15 cellular contexts compared by ENCODE assay signal in the genomic region with DNA sequence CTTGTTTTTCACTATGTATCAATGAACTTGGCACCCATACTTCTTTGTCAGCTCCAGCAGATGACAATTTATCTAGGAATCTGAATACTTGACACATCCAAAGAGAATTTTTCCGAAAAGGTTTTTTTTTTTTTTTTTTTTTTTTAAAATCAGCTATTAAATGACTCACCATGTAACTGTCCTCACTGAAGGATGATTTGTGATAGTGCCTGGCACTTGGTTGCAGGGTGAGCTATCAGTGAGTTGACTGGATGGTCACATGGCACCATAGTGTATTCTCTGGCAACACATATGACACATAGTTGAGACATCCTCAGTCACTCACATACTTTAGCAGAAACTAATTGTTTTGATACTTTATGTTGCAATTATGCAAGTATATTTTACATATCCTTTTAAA.
DNase-seq lines count a peak whose midpoint lies in the region; ATAC-seq, FAIRE-seq and TF ChIP-seq lines count a peak whose summit lies in the region.
"Had no signal": no experiment of that assay in that cellular context is flagged by ENCODE, and none has a peak within 500 bp of the region (broad histone marks: within the 10 kb centered on the region; RNA-seq: fewer than 3 reads in every experiment).

No MANE protein-coding gene starts in this region.

- peak overlapping the region; percentile 13 for H3K4me2 ChIP-seq in astrocyte (ENCODE audit: low read length)

- H2AFZ ChIP-seq in ACC112 (ENCODE audit: low read length, unreplicated experiment) = no peak overlapping the region
- H2AFZ ChIP-seq in astrocyte (ENCODE audit: low read depth, low read length) = no peak overlapping the region

- H3K4me3 Mint-ChIP-seq in astrocyte (ENCODE audit: unreplicated experiment) = no peak overlapping the region
- H3K4me3 Mint-ChIP-seq: activated naive CD8-positive, alpha-beta T cell treated with anti-CD3 and anti-CD28 coated beads for 36 hours had no signal

- no peaks in the 10 kb centered on the region for H3K36me3 ChIP-seq in ACC112 (ENCODE audit: insufficient read depth, low read length)
- H3K36me3 ChIP-seq in astrocyte (ENCODE audit: insufficient read depth, low read length) = no peaks in the 10 kb centered on the region
- H3K36me3 ChIP-seq: BE2C, pancreas had no signal

- H4K20me1 ChIP-seq in astrocyte (ENCODE audit: insufficient read depth, low read length) = no peaks in the 10 kb centered on the region

- H3K9me3 Mint-ChIP-seq in astrocyte (ENCODE audit: unreplicated experiment) = no peaks in the 10 kb centered on the region

- ATAC-seq in HG03520 (IDR thresholded peaks at IDR 0.05; ENCODE audit: unreplicated experiment) = no peak
- ATAC-seq: left colon, pancreas had no signal

- H3K27me3 Mint-ChIP-seq in astrocyte (ENCODE audit: low read depth, unreplicated experiment) = no peaks in the 10 kb centered on the region

- FAIRE-seq in HTR-8/SVneo (lab: Jason Lieb, UNC) = peak; percentile 88
- peak; percentile 88 for FAIRE-seq in astrocyte (lab: Jason Lieb, UNC)
- FAIRE-seq: pancreas had no signal

- no peak overlapping the region for H3K27ac Mint-ChIP-seq in astrocyte (ENCODE audit: unreplicated experiment)
- H3K27ac Mint-ChIP-seq: activated naive CD8-positive, alpha-beta T cell treated with anti-CD3 and anti-CD28 coated beads for 36 hours had no signal

- no peak for TF ChIP-seq CTCF in astrocyte (IDR thresholded peaks at IDR 0.05; ENCODE audit: insufficient read depth, low read depth, low read length)

- H3K27me3 ChIP-seq in ACC112 (ENCODE audit: insufficient read depth, low read length) (no peaks in the 10 kb centered on the region), astrocyte (ENCODE audit: insufficient read depth, low read length) (no peaks in the 10 kb centered on the region)
- H3K27me3 ChIP-seq: BE2C, pancreas, testis had no signal

- peak overlapping the region; percentile 18; the same call in 1 of the 2 replicates for H3K4me3 ChIP-seq in ACC112 (ENCODE audit: low read depth, low read length)
- H3K4me3 ChIP-seq in astrocyte (ENCODE audit: insufficient read depth, low read depth, low read length) = no peak overlapping the region
- H3K4me3 ChIP-seq: pancreas, SK-N-MC, testis had no signal

- peak overlapping the region; percentile 96 for H3K27ac ChIP-seq in ACC112 (ENCODE audit: low read depth, low read length)
- H3K27ac ChIP-seq in astrocyte (ENCODE audit: low read depth, low read length) = no peak overlapping the region
- H3K27ac ChIP-seq: pancreas, SK-N-MC, testis had no signal

- H3K4me1 Mint-ChIP-seq in astrocyte (ENCODE audit: low read depth, unreplicated experiment) = peaks cover 8% of the 10 kb centered on the region
- H3K4me1 Mint-ChIP-seq: activated naive CD8-positive, alpha-beta T cell treated with anti-CD3 and anti-CD28 coated beads for 36 hours had no signal

- no peak overlapping the region for H3K9ac ChIP-seq in astrocyte (ENCODE audit: low read length)

- H3K4me1 ChIP-seq in ACC112 (ENCODE audit: control insufficient read depth, insufficient read depth, low read length, unreplicated experiment) (peaks cover 85% of the 10 kb centered on the region), astrocyte (ENCODE audit: insufficient read depth, low read length) (peaks cover 19% of the 10 kb centered on the region)
- H3K4me1 ChIP-seq: BE2C, testis had no signal

- H3K79me2 ChIP-seq in ACC112 (ENCODE audit: control insufficient read depth, insufficient read depth, low read length, unreplicated experiment) = peaks cover 85% of the 10 kb centered on the region
- no peaks in the 10 kb centered on the region for H3K79me2 ChIP-seq in astrocyte (ENCODE audit: insufficient read depth, low read length)

- H3K9me3 ChIP-seq in astrocyte (ENCODE audit: insufficient read depth, low read depth, low read length) = no peaks in the 10 kb centered on the region
- H3K9me3 ChIP-seq: BE2C, pancreas, testis had no signal

- no peaks in the 10 kb centered on the region for H3K36me3 Mint-ChIP-seq in astrocyte (ENCODE audit: low read depth, unreplicated experiment)
- H3K36me3 Mint-ChIP-seq: activated naive CD8-positive, alpha-beta T cell treated with anti-CD3 and anti-CD28 coated beads for 36 hours had no signal

- DNase-seq in HTR-8/SVneo (ENCODE audit: insufficient read length, low spot score) (peak; percentile 89), astrocyte (ENCODE audit: low read depth) (peak; percentile 82), hepatic stellate cell (ENCODE audit: low spot score) (peak; percentile 90), NCI-H1105 (lab: John Stamatoyannopoulos, UW) (no peak), NCI-H774 (lab: John Stamatoyannopoulos, UW) (no peak), NCI-H748 (lab: John Stamatoyannopoulos, UW; ENCODE audit: unreplicated experiment) (no peak)
- DNase-seq: activated CD4-positive, alpha-beta T cell treated with anti-CD3 and anti-CD28 coated beads, Interleukin-2, amount 50 U/mL, for 4 hours; activated naive CD8-positive, alpha-beta T cell treated with anti-CD3 and anti-CD28 coated beads for 36 hours; BE2C; left colon; pancreas; testis had no signal

Comparison
In these comparisons a context has a peak if more than half of its experiments do, and no peak if none do; other contexts are left out.
1. DNase-seq: peak in HTR-8/SVneo (single experiment), astrocyte (single experiment) and hepatic stellate cell (single experiment); none in NCI-H1105 (single experiment), NCI-H774 (single experiment) and NCI-H748 (single experiment).